Comparison of ENCODE assay signal across 5 cellular contexts in genomic region chr5:86880344-86880743, GRCh38.
"Had no signal": no experiment of that assay in that cellular context is flagged by ENCODE, and none has a peak within 500 bp of the region (broad histone marks: within the 10 kb centered on the region; RNA-seq: fewer than 3 reads in every experiment).

No MANE protein-coding gene starts in this region.

- DNase-seq: activated CD4-positive, CD25-positive, alpha-beta regulatory T cell treated with anti-CD3 and anti-CD28 coated beads, Interleukin-2, amount 50 U/mL, for 72 hours; activated gamma-delta T cell had no signal

- H3K36me3 ChIP-seq: brain microvascular endothelial cell, right atrium auricular region, tibial nerve had no signal

- H3K9me3 ChIP-seq: right atrium auricular region, tibial nerve had no signal

- H3K27ac ChIP-seq: brain microvascular endothelial cell, right atrium auricular region, tibial nerve had no signal

- H3K4me1 ChIP-seq: tibial nerve had no signal

- H3K4me3 ChIP-seq: right atrium auricular region, tibial nerve had no signal
